Comparison of ENCODE assay signal across 10 cellular contexts in genomic region chr10:23442936-23443335, GRCh38. TPM values are rescaled to one million over a fixed set of nuclear protein-coding genes. Genes with fewer than 3 reads are reported as not detected.
DNase-seq lines count a peak whose midpoint lies in the region; ATAC-seq and TF ChIP-seq lines count a peak whose summit lies in the region.
"Had no signal": no experiment of that assay in that cellular context is flagged by ENCODE, and none has a peak within 500 bp of the region (broad histone marks: within the 10 kb centered on the region; RNA-seq: fewer than 3 reads in every experiment).

No MANE protein-coding gene starts in this region.

- no peak overlapping the region for H2AFZ ChIP-seq in SK-N-SH (ENCODE audit: low read depth)

- no peak for TF ChIP-seq RAD21 in SK-N-SH (IDR thresholded peaks at IDR 0.05; ENCODE audit: low read length)

- H3K9me3 ChIP-seq in SK-N-SH (no peaks in the 10 kb centered on the region), psoas muscle (no peaks in the 10 kb centered on the region), SJCRH30 (replicated peaks) (no peaks in the 10 kb centered on the region), tibial nerve (no peaks in the 10 kb centered on the region)

- intact Hi-C loops in psoas muscle (cut with DNase I): no loop called here

- peak overlapping the region; percentile 2 for H3K4me3 Mint-ChIP-seq in chondrocyte (ENCODE audit: unreplicated experiment)

- H3K36me3 Mint-ChIP-seq in chondrocyte (ENCODE audit: low read depth): no peaks in the 10 kb centered on the region

- peaks cover 35% of the 10 kb centered on the region for H3K4me1 Mint-ChIP-seq in chondrocyte (ENCODE audit: low read depth)

- H4K20me1 ChIP-seq in SK-N-SH (ENCODE audit: insufficient read depth): peaks cover 24% of the 10 kb centered on the region; the same call in 1 of the 2 replicates

- H3K27ac ChIP-seq in SK-N-SH (ENCODE audit: low read depth in 2 of 2, low read length in 1 of 2) (no peak overlapping the region), psoas muscle (peak overlapping the region; percentile 97), SJCRH30 (no peak overlapping the region), tibial nerve (peak overlapping the region in 1 of 4 donors; percentile 38)
- H3K27ac ChIP-seq: 22Rv1 had no signal

- H3K27me3 Mint-ChIP-seq in chondrocyte (ENCODE audit: low read depth): no peaks in the 10 kb centered on the region

- no peak for ATAC-seq in SK-N-SH treated with all-trans-retinoic acid at 6 μM for 48 hours
- ATAC-seq in psoas muscle: no peak

- H3K4me1 ChIP-seq in SK-N-SH (ENCODE audit: control insufficient read depth in 1 of 2, insufficient read depth in 2 of 2, low read depth in 1 of 2, low read length in 1 of 2) (peaks cover 4 to 6% of the 10 kb centered on the region in 2 experiments; a peak in 3 of 4 replicates), psoas muscle (peaks cover 32% of the 10 kb centered on the region), SJCRH30 (peaks cover 27% of the 10 kb centered on the region), tibial nerve (peaks cover 0 to 55% (median 23%) of the 10 kb centered on the region in 4 donors)

- CTCF ChIA-PET in SK-N-SH (lab: Yijun Ruan, JAX): no interaction called here

- H3F3A ChIP-seq in SK-N-SH (replicated peaks; ENCODE audit: insufficient read depth): peaks cover 4% of the 10 kb centered on the region

- TF ChIP-seq CTCF in SK-N-SH (IDR thresholded peaks at IDR 0.05) (no peak), chondrocyte (IDR thresholded peaks at IDR 0.05) (no peak), psoas muscle (IDR thresholded peaks at IDR 0.05) (no peak), tibial nerve (IDR thresholded peaks at IDR 0.05) (no peak)

- POLR2A ChIA-PET in SK-N-SH (lab: Yijun Ruan, JAX): no interaction called here

- 0 out of 4 replicates have a peak overlapping the region, but pooled peaks of 1 of the 2 experiments have one; percentile 9 for H3K4me3 ChIP-seq in SK-N-SH (ENCODE audit: low read depth in 2 of 2, low read length in 1 of 2)
- peak overlapping the region; percentile 95 for H3K4me3 ChIP-seq in psoas muscle
- no peak overlapping the region for H3K4me3 ChIP-seq in SJCRH30
- peak overlapping the region in 1 of 4 donors; percentile 85 for H3K4me3 ChIP-seq in tibial nerve
- H3K4me3 ChIP-seq in H7 (ENCODE audit: insufficient read depth, low read depth, low read length): no peak overlapping the region

- H3K27ac Mint-ChIP-seq in chondrocyte (ENCODE audit: unreplicated experiment): no peak overlapping the region

- peaks cover 45% of the 10 kb centered on the region for H3K79me2 ChIP-seq in SK-N-SH (ENCODE audit: insufficient read depth)

- 79% methylated on average over 2 of the region's 2 CpGs for WGBS in SK-N-SH (ENCODE audit: low lambda C conversion rate)
- WGBS in psoas muscle, 3 donors: 29 to 58% (median 52%) methylated on average over 2 of the region's 2 CpGs
- WGBS in tibial nerve, 2 donors: 33 to 46% methylated on average over 2 of the region's 2 CpGs

- H3K36me3 ChIP-seq in SK-N-SH (replicated peaks in 1 of 2; ENCODE audit: control insufficient read depth in 1 of 2, insufficient read depth in 2 of 2, low read length in 1 of 2) (peaks cover 0 to 8% of the 10 kb centered on the region in 2 experiments), psoas muscle (ENCODE audit: insufficient read depth in 1 of 2, low read depth in 1 of 2) (peaks cover 0 to 32% of the 10 kb centered on the region in 2 donors), SJCRH30 (peaks cover 14% of the 10 kb centered on the region), tibial nerve (peaks cover 0 to 30% (median 0%) of the 10 kb centered on the region in 3 donors), H7 (replicated peaks; ENCODE audit: control insufficient read depth, insufficient read depth, low read length) (no peaks in the 10 kb centered on the region)

- no peaks in the 10 kb centered on the region for H3K27me3 ChIP-seq in SK-N-SH (ENCODE audit: insufficient read depth)
- H3K27me3 ChIP-seq in psoas muscle (ENCODE audit: insufficient read depth in 3 of 3, low read length in 2 of 3): no peaks in the 10 kb centered on the region
- H3K27me3 ChIP-seq in SJCRH30: no peaks in the 10 kb centered on the region
- H3K27me3 ChIP-seq in tibial nerve: no peaks in the 10 kb centered on the region
- peaks cover 9% of the 10 kb centered on the region for H3K27me3 ChIP-seq in H7 (ENCODE audit: control insufficient read depth, insufficient read depth, low read length)

- H3K9ac ChIP-seq in SK-N-SH: no peak overlapping the region

- no peak for DNase-seq in SK-N-SH
- peak; percentile 66 for DNase-seq in M059J (ENCODE audit: low read depth)
- DNase-seq in chondrocyte (ENCODE audit: low spot score): no peak
- DNase-seq in psoas muscle: no peak
- DNase-seq in SJCRH30: no peak
- no peak for DNase-seq in tibial nerve (ENCODE audit: low spot score in 2 of 2)
- DNase-seq in H7: no peak
- DNase-seq: NCI-H2107 had no signal

- H3K9me2 ChIP-seq in SK-N-SH: no peaks in the 10 kb centered on the region

- TF ChIP-seq EP300 in SK-N-SH (IDR thresholded peaks at IDR 0.05; ENCODE audit: borderline replicate concordance in 1 of 2, low read depth in 1 of 2, low read length in 1 of 2) (no peak), tibial nerve (IDR thresholded peaks at IDR 0.05) (no peak)

- no peaks in the 10 kb centered on the region for H3K9me3 Mint-ChIP-seq in chondrocyte (ENCODE audit: low read depth)

- TF ChIP-seq POLR2A in tibial nerve (IDR thresholded peaks at IDR 0.05): no peak

- H3K4me2 ChIP-seq in SK-N-SH: peak overlapping the region; percentile 81

TF ChIP-seq in SK-N-SH, 30 proteins besides CTCF, POLR2A, EP300 and RAD21 (continues in another document):
- TF ChIP-seq TCF12 (IDR thresholded peaks at IDR 0.05): no peak
- TF ChIP-seq SIN3A (IDR thresholded peaks at IDR 0.05; ENCODE audit: borderline replicate concordance, low read depth, low read length): no peak
- TF ChIP-seq, protein P1, sequence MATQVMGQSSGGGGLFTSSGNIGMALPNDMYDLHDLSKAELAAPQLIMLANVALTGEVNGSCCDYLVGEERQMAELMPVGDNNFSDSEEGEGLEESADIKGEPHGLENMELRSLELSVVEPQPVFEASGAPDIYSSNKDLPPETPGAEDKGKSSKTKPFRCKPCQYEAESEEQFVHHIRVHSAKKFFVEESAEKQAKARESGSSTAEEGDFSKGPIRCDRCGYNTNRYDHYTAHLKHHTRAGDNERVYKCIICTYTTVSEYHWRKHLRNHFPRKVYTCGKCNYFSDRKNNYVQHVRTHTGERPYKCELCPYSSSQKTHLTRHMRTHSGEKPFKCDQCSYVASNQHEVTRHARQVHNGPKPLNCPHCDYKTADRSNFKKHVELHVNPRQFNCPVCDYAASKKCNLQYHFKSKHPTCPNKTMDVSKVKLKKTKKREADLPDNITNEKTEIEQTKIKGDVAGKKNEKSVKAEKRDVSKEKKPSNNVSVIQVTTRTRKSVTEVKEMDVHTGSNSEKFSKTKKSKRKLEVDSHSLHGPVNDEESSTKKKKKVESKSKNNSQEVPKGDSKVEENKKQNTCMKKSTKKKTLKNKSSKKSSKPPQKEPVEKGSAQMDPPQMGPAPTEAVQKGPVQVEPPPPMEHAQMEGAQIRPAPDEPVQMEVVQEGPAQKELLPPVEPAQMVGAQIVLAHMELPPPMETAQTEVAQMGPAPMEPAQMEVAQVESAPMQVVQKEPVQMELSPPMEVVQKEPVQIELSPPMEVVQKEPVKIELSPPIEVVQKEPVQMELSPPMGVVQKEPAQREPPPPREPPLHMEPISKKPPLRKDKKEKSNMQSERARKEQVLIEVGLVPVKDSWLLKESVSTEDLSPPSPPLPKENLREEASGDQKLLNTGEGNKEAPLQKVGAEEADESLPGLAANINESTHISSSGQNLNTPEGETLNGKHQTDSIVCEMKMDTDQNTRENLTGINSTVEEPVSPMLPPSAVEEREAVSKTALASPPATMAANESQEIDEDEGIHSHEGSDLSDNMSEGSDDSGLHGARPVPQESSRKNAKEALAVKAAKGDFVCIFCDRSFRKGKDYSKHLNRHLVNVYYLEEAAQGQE (IDR thresholded peaks at IDR 0.05; ENCODE audit: low read depth, low read length): no peak
- TF ChIP-seq FOXJ3 (CRISPR knock-in tag; IDR thresholded peaks at IDR 0.05): no peak

TF ChIP-seq in SK-N-SH treated with all-trans-retinoic acid at 6 μM for 48 hours, 23 proteins besides CTCF, POLR2A, EP300 and RAD21 (continues in another document):
- TF ChIP-seq POU6F1 (CRISPR knock-in tag; IDR thresholded peaks at IDR 0.05; ENCODE audit: borderline replicate concordance, low read depth) (no peak), ZNF70 (CRISPR knock-in tag; IDR thresholded peaks at IDR 0.05) (no peak), ZFP30 (CRISPR knock-in tag; IDR thresholded peaks at IDR 0.05) (no peak), OSR1 (CRISPR knock-in tag; IDR thresholded peaks at IDR 0.05) (no peak), ISL1 (CRISPR knock-in tag; IDR thresholded peaks at IDR 0.05) (no peak), ZFP3 (CRISPR knock-in tag; IDR thresholded peaks at IDR 0.05) (no peak)

RNA-seq across cellular contexts. Expression of gene OTUD1, which starts 4.1 kb away (rescaled TPM):
- 5.8 and 8.5 TPM in 2 replicates for polyA plus RNA-seq in SK-N-SH (2012; rRNA removed)
- 9.2 and 11.4 TPM in 2 replicates for polyA plus RNA-seq in SK-N-SH (2012; cell fraction: cytosol; rRNA removed)
- polyA plus RNA-seq in SK-N-SH (2012; cell fraction: nucleus; rRNA removed): 7.1 and 8.6 TPM in 2 replicates
- total RNA-seq in M059J (2014; rRNA removed; shearing (Covaris generic)): 3.4 and 3.7 TPM in 2 replicates
- total RNA-seq in chondrocyte: 7.6 to 11.7 TPM (median 11.3 TPM) in 3 replicates
- total RNA-seq in psoas muscle: 100 to 1,000 TPM in 2 of 4 donors, 10 to 100 TPM in 2; 19.7 to 165 (median 95.0) TPM
- polyA plus RNA-seq in psoas muscle: 10 to 100 TPM in 1 of 3 donors, 1 to 10 TPM in 2; 1.9 to 73.1 (median 9.4) TPM
- 10.4 and 11.8 TPM in 2 replicates for total RNA-seq in SJCRH30 (2014; rRNA removed; shearing (Covaris generic))
- total RNA-seq in tibial nerve: 10 to 100 TPM; 12.1 to 18.6 (median 15.9) TPM
- total RNA-seq in H7 (2014; rRNA removed; shearing (Covaris generic)): 3.1 and 6.2 TPM in 2 replicates
